ENCODE assay signal across 14 cellular contexts in the genomic region with DNA sequence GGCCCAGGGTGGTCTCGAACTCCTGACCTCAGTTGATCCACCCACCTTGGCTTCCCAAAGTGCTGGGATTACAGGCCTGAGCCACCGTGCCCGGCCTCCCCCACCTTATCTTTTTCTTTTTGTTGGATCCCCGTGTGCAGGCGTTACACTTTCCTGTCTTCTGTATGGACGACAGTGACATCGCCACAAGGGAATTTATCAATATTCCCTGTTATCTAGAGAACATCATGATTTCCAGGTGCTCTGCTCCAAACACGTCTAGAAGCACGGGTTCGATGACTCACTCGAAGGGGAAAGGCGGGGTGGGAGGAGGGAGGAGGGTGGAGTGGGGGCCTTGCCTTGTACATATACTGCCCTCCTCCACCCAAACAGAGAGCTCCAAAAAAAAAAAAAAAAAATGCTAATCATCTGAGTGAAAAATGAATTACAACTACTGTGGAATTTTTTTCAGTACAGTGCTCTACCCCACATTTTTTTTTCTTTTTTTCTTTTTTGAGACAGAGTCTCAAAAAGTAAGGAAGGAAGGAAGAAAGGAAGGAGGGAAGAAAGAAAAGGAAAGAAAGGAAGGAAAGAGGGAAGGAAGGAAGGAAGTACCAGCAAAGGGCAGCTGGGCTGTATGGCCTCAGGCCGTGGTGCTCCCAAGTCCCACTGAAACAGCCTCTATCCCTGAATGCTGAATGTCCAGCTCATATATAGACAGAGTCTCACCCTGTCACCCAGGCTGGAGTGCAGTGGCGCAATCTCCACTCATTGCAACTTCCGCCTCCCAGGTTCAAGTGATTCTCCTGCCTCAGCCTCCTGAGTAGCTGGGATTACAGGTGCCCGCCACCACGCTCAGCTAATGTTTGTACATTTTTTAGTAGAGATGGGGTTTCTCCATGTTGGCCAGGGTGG. TPM values are rescaled to one million over a fixed set of nuclear protein-coding genes. Genes with fewer than 3 reads are reported as not detected.
A peak's percentile ranks its signal among the peaks of the same experiment; 100 is the strongest.
DNase-seq lines count a peak whose midpoint lies in the region; ATAC-seq, FAIRE-seq and TF ChIP-seq lines count a peak whose summit lies in the region.
"Had no signal": no experiment of that assay in that cellular context is flagged by ENCODE, and none has a peak within 500 bp of the region (broad histone marks: within the 10 kb centered on the region; RNA-seq: fewer than 3 reads in every experiment).

No MANE protein-coding gene starts in this region.

- intact Hi-C loops in heart left ventricle (cut with DNase I) = loop anchor here in 1 of 10 donors (5.0 kb wide), 1 partner anchor 35 kb away; the partner anchor contains the start of gene INSR
- intact Hi-C loops in Right ventricle myocardium inferior (cut with DNase I) = no loop called here
- intact Hi-C loops in activated CD8-positive, alpha-beta T cell treated with anti-CD3 and anti-CD28 coated beads for 36 hours (cut with micrococcal nuclease) = no loop called here
- intact Hi-C loops in psoas muscle (cut with DNase I) = no loop called here

- CTCF ChIA-PET in activated CD8-positive, alpha-beta T cell treated with anti-CD3 and anti-CD28 coated beads for 36 hours (lab: Charles Lee) = interaction anchor here (1.5 kb wide), 1 partner anchor 69 kb away, joined by 3 read pairs; no protein-coding TSS in a partner anchor

- H3K36me3 ChIP-seq in heart left ventricle (peaks cover 0 to 3% (median 0%) of the 10 kb centered on the region in 9 donors), bronchial epithelial cell (ENCODE audit: control insufficient read depth, insufficient read depth, low read length) (no peaks in the 10 kb centered on the region), psoas muscle (ENCODE audit: insufficient read depth in 1 of 2, low read depth in 1 of 2) (no peaks in the 10 kb centered on the region)

- no peak for TF ChIP-seq CTCF in heart left ventricle (IDR thresholded peaks at IDR 0.05)
- TF ChIP-seq CTCF in bronchial epithelial cell (IDR thresholded peaks at IDR 0.05; ENCODE audit: insufficient read depth, low read length, severe bottlenecking) = no peak
- no peak for TF ChIP-seq CTCF in activated CD8-positive, alpha-beta T cell treated with anti-CD3 and anti-CD28 coated beads for 36 hours (IDR thresholded peaks at IDR 0.05)
- TF ChIP-seq CTCF in psoas muscle (IDR thresholded peaks at IDR 0.05) = no peak

- no peaks in the 10 kb centered on the region for H3K27me3 ChIP-seq in heart left ventricle
- no peaks in the 10 kb centered on the region for H3K27me3 ChIP-seq in bronchial epithelial cell (ENCODE audit: control insufficient read depth, insufficient read depth, low read length)
- no peaks in the 10 kb centered on the region for H3K27me3 ChIP-seq in psoas muscle (ENCODE audit: insufficient read depth in 3 of 3, low read length in 2 of 3)

- H3K4me3 ChIP-seq in heart left ventricle (no peak overlapping the region), bronchial epithelial cell (ENCODE audit: low read depth, low read length) (no peak overlapping the region), psoas muscle (no peak overlapping the region)

- DNase-seq in heart left ventricle (peak in 1 of 5 donors; percentile 54), Right ventricle myocardium inferior (ENCODE audit: missing footprints) (no peak), bronchial epithelial cell (ENCODE audit: low read depth) (peak; percentile 43), left lobe of liver (ENCODE audit: low spot score) (peak; percentile 62), urothelium cell line (ENCODE audit: low spot score) (peak; percentile 84), psoas muscle (no peak), NCI-H748 treated with DMSO at 0.1 percent for 48 hours (lab: John Stamatoyannopoulos, UW) (no peak)
- no peak for DNase-seq in activated CD8-positive, alpha-beta T cell treated with anti-CD3 and anti-CD28 coated beads for 36 hours
- DNase-seq: foreskin melanocyte; natural killer cell; NCI-H510A; stimulated activated CD4-positive, alpha-beta T cell treated with anti-CD3 and anti-CD28 coated beads, Interleukin-4, amount 100 ng/mL, for 1 hour had no signal

- H3K4me1 ChIP-seq in heart left ventricle = peaks cover 0 to 64% (median 33%) of the 10 kb centered on the region in 12 donors
- peaks cover 32% of the 10 kb centered on the region for H3K4me1 ChIP-seq in psoas muscle

- no peak overlapping the region for H3K4me3 Mint-ChIP-seq in activated CD8-positive, alpha-beta T cell treated with anti-CD3 and anti-CD28 coated beads for 36 hours
- H3K4me3 Mint-ChIP-seq: natural killer cell; T-helper 1 cell treated with Interleukin-12 subunit alpha and Interleukin-12 subunit beta and Interleukin-4 antibody, amounts not matched to agents 30 μg/mL and 1 μg/mL, for 36 hours had no signal

- H3K27ac Mint-ChIP-seq in activated CD8-positive, alpha-beta T cell treated with anti-CD3 and anti-CD28 coated beads for 36 hours = no peak overlapping the region
- H3K27ac Mint-ChIP-seq: natural killer cell; T-helper 1 cell treated with Interleukin-12 subunit alpha and Interleukin-12 subunit beta and Interleukin-4 antibody, amounts not matched to agents 30 μg/mL and 1 μg/mL, for 36 hours had no signal

- WGBS in heart left ventricle, 4 donors = 48 to 57% (median 52%) methylated on average over 17 of the region's 17 CpGs
- WGBS in psoas muscle, 3 donors = 78 to 82% (median 81%) methylated on average over 17 of the region's 17 CpGs

- H3K9me3 Mint-ChIP-seq in activated CD8-positive, alpha-beta T cell treated with anti-CD3 and anti-CD28 coated beads for 36 hours = no peaks in the 10 kb centered on the region
- H3K9me3 Mint-ChIP-seq: natural killer cell; T-helper 1 cell treated with Interleukin-12 subunit alpha and Interleukin-12 subunit beta and Interleukin-4 antibody, amounts not matched to agents 30 μg/mL and 1 μg/mL, for 36 hours had no signal

- H3K27me3 Mint-ChIP-seq in activated CD8-positive, alpha-beta T cell treated with anti-CD3 and anti-CD28 coated beads for 36 hours = no peaks in the 10 kb centered on the region

- no peak for TF ChIP-seq POLR2A in heart left ventricle (IDR thresholded peaks at IDR 0.05)

- peak overlapping the region in 8 of 12 donors; percentile 10 to 70 (median 30) for H3K27ac ChIP-seq in heart left ventricle
- no peak overlapping the region for H3K27ac ChIP-seq in psoas muscle

- POLR2A ChIA-PET in activated CD8-positive, alpha-beta T cell treated with anti-CD3 and anti-CD28 coated beads for 36 hours (lab: Charles Lee) = no interaction called here

- FAIRE-seq in bronchial epithelial cell (lab: Jason Lieb, UNC) (no peak), urothelium cell line (lab: Jason Lieb, UNC) (no peak)
- FAIRE-seq: A204.1 had no signal

- H3K9me3 ChIP-seq in heart left ventricle (no peaks in the 10 kb centered on the region), psoas muscle (no peaks in the 10 kb centered on the region)

- no peaks in the 10 kb centered on the region for H3K4me1 Mint-ChIP-seq in activated CD8-positive, alpha-beta T cell treated with anti-CD3 and anti-CD28 coated beads for 36 hours (ENCODE audit: low read depth)
- H3K4me1 Mint-ChIP-seq: natural killer cell had no signal

- no peaks in the 10 kb centered on the region for H3K36me3 Mint-ChIP-seq in activated CD8-positive, alpha-beta T cell treated with anti-CD3 and anti-CD28 coated beads for 36 hours (ENCODE audit: low read depth)
- H3K36me3 Mint-ChIP-seq: natural killer cell had no signal

- peak in 3 of 4 donors; percentile 61 to 76 (median 62) for ATAC-seq in heart left ventricle
- ATAC-seq in Right ventricle myocardium inferior = no peak
- peak; percentile 67 for ATAC-seq in left lobe of liver
- ATAC-seq in activated CD8-positive, alpha-beta T cell treated with anti-CD3 and anti-CD28 coated beads for 36 hours = no peak
- no peak for ATAC-seq in psoas muscle
- ATAC-seq: natural killer cell had no signal

RNA-seq across cellular contexts. Expression of gene INSR, which starts 36.8 kb away (rescaled TPM):
- total RNA-seq in heart left ventricle = 100 to 1,000 TPM in 5 of 9 donors, 10 to 100 TPM in 4; 73.7 to 221 (median 103) TPM
- 10 to 100 TPM; 28.7 to 40.5 TPM for polyA plus RNA-seq in heart left ventricle
- total RNA-seq in Right ventricle myocardium inferior = 73.5 TPM
- 6.1 and 15.5 TPM in 2 replicates for total RNA-seq in bronchial epithelial cell
- 96.4 TPM for total RNA-seq in left lobe of liver
- total RNA-seq in activated CD8-positive, alpha-beta T cell treated with anti-CD3 and anti-CD28 coated beads for 36 hours = 1 to 10 TPM in 1 of 2 experiments, under 1 TPM in 1; 0.87 to 1.0 TPM
- 10 to 100 TPM; 48.5 to 95.1 (median 66.3) TPM for total RNA-seq in psoas muscle
- polyA plus RNA-seq in psoas muscle = 10 to 100 TPM in 2 of 3 donors, 1 to 10 TPM in 1; 3.7 to 13.7 (median 11.4) TPM

Comparison
In these comparisons a context has a peak if more than half of its experiments do, and no peak if none do; other contexts are left out.
1. ATAC-seq: peak in heart left ventricle (3 of 4) and left lobe of liver (single experiment); none in Right ventricle myocardium inferior (single experiment), activated CD8-positive, alpha-beta T cell treated with anti-CD3 and anti-CD28 coated beads for 36 hours (single experiment) and psoas muscle (0 of 4).
2. DNase-seq: peak in bronchial epithelial cell (single experiment), left lobe of liver (single experiment) and urothelium cell line (single experiment); none in Right ventricle myocardium inferior (single experiment), activated CD8-positive, alpha-beta T cell treated with anti-CD3 and anti-CD28 coated beads for 36 hours (single experiment), psoas muscle (0 of 2) and NCI-H748 treated with DMSO at 0.1 percent for 48 hours (single experiment).